24 cellular contexts compared by ENCODE assay signal in genomic region chr10:110167149-110167548, GRCh38.
"Had no signal": no experiment of that assay in that cellular context is flagged by ENCODE, and none has a peak within 500 bp of the region (broad histone marks: within the 10 kb centered on the region; RNA-seq: fewer than 3 reads in every experiment).

No MANE protein-coding gene starts in this region.

- H3K9ac ChIP-seq: SK-N-SH had no signal

- ATAC-seq: HepG2, Panc1, PC-3 had no signal

- H3K4me3 ChIP-seq: MG63 had no signal

- H3K36me3 ChIP-seq: MG63 had no signal

- H3K4me2 ChIP-seq: SK-N-SH had no signal

- DNase-seq: IMR-90, Karpas-422, KG1, MG63, NCI-H1092, NCI-H1105 treated with DMSO at 0.1 percent for 48 hours, NCI-H1417 treated with DMSO at 0.1 percent for 48 hours, NCI-H146, NCI-H1694 treated with DMSO at 0.1 percent for 48 hours, NCI-H1930, NCI-H2081, NCI-H2171, NCI-H226, NCI-H446, NCI-H510A, NCI-H524 treated with DMSO at 0.1 percent for 48 hours, NCI-H69, NCI-H774, PC-3, SHP77, SK-N-SH had no signal

- H3K9me3 ChIP-seq: MG63, SK-N-SH had no signal

- H3K27ac ChIP-seq: RWPE1 had no signal
